ENCODE assay signal across 14 cellular contexts in genomic region chr1:94118471-94118870, GRCh38. TPM values are rescaled to one million over a fixed set of nuclear protein-coding genes. Genes with fewer than 3 reads are reported as not detected.
DNase-seq lines count a peak whose midpoint lies in the region; ATAC-seq and TF ChIP-seq lines count a peak whose summit lies in the region.
"Had no signal": no experiment of that assay in that cellular context is flagged by ENCODE, and none has a peak within 500 bp of the region (broad histone marks: within the 10 kb centered on the region; RNA-seq: fewer than 3 reads in every experiment).

No MANE protein-coding gene starts in this region.

- TF ChIP-seq POLR2A in IMR-90 (IDR thresholded peaks at IDR 0.05; ENCODE audit: low read depth, low read length) (no peak), spleen (IDR thresholded peaks at IDR 0.05) (no peak)

- no peak overlapping the region for H2BK20ac ChIP-seq in IMR-90 (ENCODE audit: low read depth, low read length)

- no peak overlapping the region for H3K14ac ChIP-seq in IMR-90 (replicated peaks; ENCODE audit: low read depth, low read length)

- H2BK15ac ChIP-seq in IMR-90 (ENCODE audit: low read depth, low read length), result no peak overlapping the region

- no peak overlapping the region for H3K23ac ChIP-seq in IMR-90 (ENCODE audit: low read depth, low read length)

- H3K18ac ChIP-seq in IMR-90 (ENCODE audit: low read depth, low read length), result no peak overlapping the region

- peaks cover 8% of the 10 kb centered on the region for H3K4me1 ChIP-seq in IMR-90 (ENCODE audit: control insufficient read depth, insufficient read depth, low read length)
- peaks cover 69% of the 10 kb centered on the region for H3K4me1 ChIP-seq in mesodermal cell (ENCODE audit: control insufficient read depth, insufficient read depth, low read length, poor library complexity, severe bottlenecking)
- H3K4me1 ChIP-seq in spleen, result no peaks in the 10 kb centered on the region

- POLR2A ChIA-PET in IMR-90 (lab: Charles Lee; ENCODE audit: unreplicated experiment), result no interaction called here

- peak overlapping the region; percentile 15 for H2AFZ ChIP-seq in IMR-90 (replicated peaks; ENCODE audit: low read length, poor library complexity)

- H3K36me3 Mint-ChIP-seq in stimulated activated effector memory CD8-positive, alpha-beta T cell treated with anti-CD3 and anti-CD28 coated beads, Interleukin-12 subunit alpha, Interleukin-12 subunit beta, amount 100 ng/mL, for 72 hours, result no peaks in the 10 kb centered on the region
- H3K36me3 Mint-ChIP-seq: CD8-positive, alpha-beta T cell had no signal

- H2AK5ac ChIP-seq in IMR-90 (ENCODE audit: low read depth, low read length), result no peak overlapping the region

- CTCF ChIA-PET in IMR-90 (lab: Yijun Ruan, JAX), result no interaction called here

- H4K5ac ChIP-seq in IMR-90 (ENCODE audit: low read depth, low read length), result no peak overlapping the region

- H2AK9ac ChIP-seq in IMR-90 (replicated peaks; ENCODE audit: low read depth, low read length, poor library complexity), result no peak overlapping the region

- DNase-seq in IMR-90 (no peak), cerebellar cortex (ENCODE audit: low spot score) (peak; percentile 63), spleen (peak; percentile 55), retina (no peak)
- DNase-seq in stimulated activated effector memory CD8-positive, alpha-beta T cell treated with anti-CD3 and anti-CD28 coated beads, Interleukin-12 subunit alpha, Interleukin-12 subunit beta, amount 100 ng/mL, for 72 hours (ENCODE audit: low spot score in 2 of 2), result no peak
- DNase-seq: CD8-positive, alpha-beta T cell; Kasumi-1; NCI-H1417; NCI-H1930; NCI-H524; SJCRH30 had no signal

- H2BK5ac ChIP-seq in IMR-90 (ENCODE audit: low read depth, low read length, poor library complexity, severe bottlenecking), result no peak overlapping the region

- no peak overlapping the region for H3K27ac Mint-ChIP-seq in stimulated activated effector memory CD8-positive, alpha-beta T cell treated with anti-CD3 and anti-CD28 coated beads, Interleukin-12 subunit alpha, Interleukin-12 subunit beta, amount 100 ng/mL, for 72 hours
- H3K27ac Mint-ChIP-seq: CD8-positive, alpha-beta T cell had no signal

- no peak overlapping the region for H2BK120ac ChIP-seq in IMR-90 (ENCODE audit: low read depth, low read length)

- TF ChIP-seq CTCF in IMR-90 (conservative IDR thresholded peaks at IDR 0.05; ENCODE audit: low read depth, low read length), result no peak
- no peak for TF ChIP-seq CTCF in spleen (IDR thresholded peaks at IDR 0.05 in 8 of 11, conservative IDR thresholded peaks at IDR 0.05 in 3 of 11)

- no peaks in the 10 kb centered on the region for H3K79me1 ChIP-seq in IMR-90 (ENCODE audit: low read depth in 1 of 2, low read length in 2 of 2)

- no peak overlapping the region for H3K4me2 ChIP-seq in IMR-90 (ENCODE audit: low read depth, low read length)

- BruUV-seq in IMR-90 (replicated peaks; lab: Mats Ljungman, UMichigan), result no TSS peak

- in situ Hi-C loops in IMR-90 (cut with MboI; ENCODE audit: low sequenced_read_pairs), result no loop called here

- H3K36me3 ChIP-seq in IMR-90 (ENCODE audit: control insufficient read depth, insufficient read depth, low read length), result no peaks in the 10 kb centered on the region
- no peaks in the 10 kb centered on the region for H3K36me3 ChIP-seq in mesodermal cell (ENCODE audit: control insufficient read depth, insufficient read depth, low read length)
- no peaks in the 10 kb centered on the region for H3K36me3 ChIP-seq in spleen
- H3K36me3 ChIP-seq: SJCRH30 had no signal

- WGBS in IMR-90 (ENCODE audit: extremely low coverage in 2 of 2, insufficient read length in 1 of 2), 2 experiments, result 84% methylated on average over 4 of the region's 7 CpGs; no CpG with 5 or more reads in 1 of the 2 experiments
- WGBS in mesodermal cell (ENCODE audit: insufficient coverage in 2 of 2), 2 experiments, result 95 to 98% methylated on average over 6 of the region's 7 CpGs
- 77 to 92% (median 91%) methylated on average over 6 to 7 of the region's 7 CpGs for WGBS in spleen, 5 donors

- no peaks in the 10 kb centered on the region; the same call in 1 of the 2 replicates for H3K9me3 ChIP-seq in IMR-90 (ENCODE audit: control insufficient read depth, insufficient read depth, low read length)
- no peaks in the 10 kb centered on the region for H3K9me3 ChIP-seq in mesodermal cell (ENCODE audit: control insufficient read depth, low read length)
- no peaks in the 10 kb centered on the region for H3K9me3 ChIP-seq in spleen
- H3K9me3 ChIP-seq: SJCRH30 had no signal

- dilution Hi-C loops in IMR-90 (cut with HindIII; ENCODE audit: low sequenced_read_pairs, unreplicated experiment), result no loop called here

- H3K27ac ChIP-seq in IMR-90 (ENCODE audit: insufficient read depth, low read length) (no peak overlapping the region), mesodermal cell (ENCODE audit: low read depth, low read length, severe bottlenecking) (peak overlapping the region; percentile 62), spleen (no peak overlapping the region)
- H3K27ac ChIP-seq: RWPE1, SJCRH30 had no signal

- no peak overlapping the region for H4K8ac ChIP-seq in IMR-90 (ENCODE audit: low read depth in 2 of 2, low read length in 2 of 2)

- H3K4ac ChIP-seq in IMR-90 (ENCODE audit: low read depth, low read length), result no peak overlapping the region

- intact Hi-C loops in IMR-90 (cut with micrococcal nuclease) (no loop called here), spleen (cut with DNase I; ENCODE audit: low total_unique reads) (no loop called here)

- no peak for TF ChIP-seq RAD21 in IMR-90 (IDR thresholded peaks at IDR 0.05; ENCODE audit: low read length)

- no peak overlapping the region for H3K9ac ChIP-seq in IMR-90 (ENCODE audit: low read depth, low read length)

- H4K91ac ChIP-seq in IMR-90 (ENCODE audit: insufficient read depth, low read depth, low read length), result no peak overlapping the region

- no peak overlapping the region for H3K56ac ChIP-seq in IMR-90 (ENCODE audit: extremely low read depth, insufficient read depth, low read length)

- no peaks in the 10 kb centered on the region for H4K20me1 ChIP-seq in IMR-90 (ENCODE audit: insufficient read depth, low read length)

- ATAC-seq in IMR-90 (ENCODE audit: low read depth) (no peak), SK-N-SH treated with all-trans-retinoic acid at 6 μM for 48 hours (no peak)
- no peak for ATAC-seq in stimulated activated effector memory CD8-positive, alpha-beta T cell treated with anti-CD3 and anti-CD28 coated beads, Interleukin-12 subunit alpha, Interleukin-12 subunit beta, amount 100 ng/mL, for 72 hours
- ATAC-seq: CD8-positive, alpha-beta T cell had no signal

- H3K4me3 Mint-ChIP-seq in stimulated activated effector memory CD8-positive, alpha-beta T cell treated with anti-CD3 and anti-CD28 coated beads, Interleukin-12 subunit alpha, Interleukin-12 subunit beta, amount 100 ng/mL, for 72 hours, result no peak overlapping the region
- H3K4me3 Mint-ChIP-seq: CD8-positive, alpha-beta T cell had no signal

- no peaks in the 10 kb centered on the region for H3K4me1 Mint-ChIP-seq in stimulated activated effector memory CD8-positive, alpha-beta T cell treated with anti-CD3 and anti-CD28 coated beads, Interleukin-12 subunit alpha, Interleukin-12 subunit beta, amount 100 ng/mL, for 72 hours

- H3K27me3 ChIP-seq in IMR-90 (ENCODE audit: control insufficient read depth, insufficient read depth, low read length) (peaks cover 11% of the 10 kb centered on the region), spleen (replicated peaks in 1 of 7) (peaks cover 0 to 14% (median 0%) of the 10 kb centered on the region in 7 donors)
- H3K27me3 ChIP-seq: SJCRH30 had no signal

- peaks cover 3% of the 10 kb centered on the region; the same call in 1 of the 2 replicates for H3K9me1 ChIP-seq in IMR-90 (ENCODE audit: insufficient read depth, low read length)

- no peaks in the 10 kb centered on the region for H3K9me3 Mint-ChIP-seq in stimulated activated effector memory CD8-positive, alpha-beta T cell treated with anti-CD3 and anti-CD28 coated beads, Interleukin-12 subunit alpha, Interleukin-12 subunit beta, amount 100 ng/mL, for 72 hours
- H3K9me3 Mint-ChIP-seq: CD8-positive, alpha-beta T cell had no signal

- no peak overlapping the region for H3K4me3 ChIP-seq in IMR-90 (ENCODE audit: insufficient read depth, low read depth, low read length)
- no peak overlapping the region for H3K4me3 ChIP-seq in mesodermal cell (ENCODE audit: extremely low read depth, insufficient read depth, low read length, poor library complexity, severe bottlenecking)
- H3K4me3 ChIP-seq in spleen, result no peak overlapping the region
- H3K4me3 ChIP-seq: SJCRH30 had no signal

TF ChIP-seq in IMR-90, 13 proteins besides CTCF, POLR2A, EP300 and RAD21 (continues in another document):
- TF ChIP-seq MAZ (IDR thresholded peaks at IDR 0.05; ENCODE audit: borderline replicate concordance, low read depth, low read length) (no peak), MAFK (IDR thresholded peaks at IDR 0.05; ENCODE audit: low read depth, low read length) (no peak), RFX5 (IDR thresholded peaks at IDR 0.05; ENCODE audit: low read depth, low read length) (no peak)
- TF ChIP-seq, protein P1, sequence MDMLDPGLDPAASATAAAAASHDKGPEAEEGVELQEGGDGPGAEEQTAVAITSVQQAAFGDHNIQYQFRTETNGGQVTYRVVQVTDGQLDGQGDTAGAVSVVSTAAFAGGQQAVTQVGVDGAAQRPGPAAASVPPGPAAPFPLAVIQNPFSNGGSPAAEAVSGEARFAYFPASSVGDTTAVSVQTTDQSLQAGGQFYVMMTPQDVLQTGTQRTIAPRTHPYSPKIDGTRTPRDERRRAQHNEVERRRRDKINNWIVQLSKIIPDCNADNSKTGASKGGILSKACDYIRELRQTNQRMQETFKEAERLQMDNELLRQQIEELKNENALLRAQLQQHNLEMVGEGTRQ (IDR thresholded peaks at IDR 0.05; ENCODE audit: low read depth, low read length), result no peak

RNA-seq across cellular contexts. Expression of gene ABCA4, which starts 2.5 kb away (rescaled TPM):
- total RNA-seq in IMR-90 (2012; rRNA removed) (under 0.01 TPM in 2 replicates), spleen (under 1 TPM; 0.17 to 0.64 (median 0.26) TPM)
- polyA plus RNA-seq in IMR-90 (2012; rRNA removed) (0.11 and 0.36 TPM in 2 replicates), spleen (under 1 TPM; 0.04 to 0.10 (median 0.05) TPM)
- polyA plus RNA-seq in IMR-90 (2012; cell fraction: cytosol; rRNA removed), result 0.01 and 0.07 TPM in 2 replicates
- polyA plus RNA-seq in IMR-90 (2012; cell fraction: nucleus; rRNA removed; ENCODE audit: low replicate concordance), result 0.40 and 0.99 TPM in 2 replicates
- 9.5 TPM for polyA plus RNA-seq in mesodermal cell (2013, experiment 1 of 2)
- polyA plus RNA-seq in mesodermal cell (2013, experiment 2 of 2), result 8.2 TPM
- total RNA-seq: CD8-positive, alpha-beta T cell had no signal

Comparison
In these comparisons a context has a peak if more than half of its experiments do, and no peak if none do; other contexts are left out.
1. DNase-seq: peak in cerebellar cortex (single experiment) and spleen (single experiment); none in IMR-90 (single experiment), stimulated activated effector memory CD8-positive, alpha-beta T cell treated with anti-CD3 and anti-CD28 coated beads, Interleukin-12 subunit alpha, Interleukin-12 subunit beta, amount 100 ng/mL, for 72 hours (0 of 2) and retina (single experiment).